8 cellular contexts compared by ENCODE assay signal in genomic region chr20:40962733-40963504, GRCh38.
A peak's percentile ranks its signal among the peaks of the same experiment; 100 is the strongest.
DNase-seq lines count a peak whose midpoint lies in the region; ATAC-seq and TF ChIP-seq lines count a peak whose summit lies in the region.

No MANE protein-coding gene starts in this region.

- peak; percentile 93 for TF ChIP-seq CTCF in endodermal cell (conservative IDR thresholded peaks at IDR 0.05)

- peaks cover 6% of the 10 kb centered on the region for H3K4me1 Mint-ChIP-seq in endodermal cell

- H3K27me3 ChIP-seq in endodermal cell (ENCODE audit: control insufficient read depth, insufficient read depth, low read length, poor library complexity, severe bottlenecking) = no peaks in the 10 kb centered on the region

- no peak overlapping the region for H3K4me3 Mint-ChIP-seq in endodermal cell

- no peaks in the 10 kb centered on the region for H3K9me3 Mint-ChIP-seq in endodermal cell

- no peaks in the 10 kb centered on the region for H3K27me3 Mint-ChIP-seq in endodermal cell (ENCODE audit: insufficient read depth)

- no peaks in the 10 kb centered on the region for H3K36me3 ChIP-seq in endodermal cell (ENCODE audit: control insufficient read depth, insufficient read depth, low read length)

- no peak overlapping the region for H3K27ac ChIP-seq in endodermal cell (ENCODE audit: low read depth, low read length)

- H3K4me3 ChIP-seq in endodermal cell (ENCODE audit: low read length) = no peak overlapping the region

- H3K36me3 Mint-ChIP-seq in endodermal cell (ENCODE audit: low read depth) = no peaks in the 10 kb centered on the region

- whole genome bisulfite sequencing in endodermal cell (ENCODE audit: insufficient coverage in 1 of 2, insufficient read length in 1 of 2), 2 experiments = 32 to 36% methylated on average over 18 to 21 of the region's 21 CpGs

- peaks cover 5% of the 10 kb centered on the region for H3K4me1 ChIP-seq in endodermal cell (ENCODE audit: control insufficient read depth, insufficient read depth, low read length)

- peak; percentile 63 for ATAC-seq in HG03460 (IDR thresholded peaks at IDR 0.05; ENCODE audit: unreplicated experiment)

- no peak overlapping the region for H3K27ac Mint-ChIP-seq in endodermal cell

- no peak overlapping the region for H3K9ac ChIP-seq in endodermal cell (ENCODE audit: extremely low read depth, low read length, poor library complexity, severe bottlenecking)

- peak; percentile 41 to 52 for DNase-seq in NCI-H2081 (lab: John Stamatoyannopoulos, UW)
- no peak for DNase-seq in NCI-H2081 treated with DMSO at 0.1 percent for 48 hours (lab: John Stamatoyannopoulos, UW)
- peak; percentile 80 for DNase-seq in NCI-H82 (lab: John Stamatoyannopoulos, UW)
- peak; percentile 40 to 53 for DNase-seq in activated CD8-positive, alpha-beta memory T cell treated with anti-CD3 and anti-CD28 coated beads for 1 hour (ENCODE audit: extremely low read depth in 1 of 2, low read depth in 1 of 2)
- peak; percentile 94 for DNase-seq in endodermal cell
- DNase-seq in midbrain (lab: John Stamatoyannopoulos, UW) = peak; percentile 78
- DNase-seq in stimulated activated CD8-positive, alpha-beta memory T cell treated with anti-CD3 and anti-CD28 coated beads, Interleukin-4, amount 100 ng/mL, for 24 hours (ENCODE audit: low read depth) = peak; percentile 59

- H3K9me3 ChIP-seq in endodermal cell (ENCODE audit: control insufficient read depth, low read length) = no peaks in the 10 kb centered on the region
